33 cellular contexts compared by ENCODE assay signal in genomic region chr14:57976701-57977100, GRCh38.
"Had no signal": no experiment of that assay in that cellular context is flagged by ENCODE, and none has a peak within 500 bp of the region (broad histone marks: within the 10 kb centered on the region; RNA-seq: fewer than 3 reads in every experiment).

No MANE protein-coding gene starts in this region.

- DNase-seq: Karpas-422, Kasumi-1, MG63, MM.1S, MV-4-11, NCI-H1048, NCI-H1092, NCI-H1092 treated with DMSO at 0.1 percent for 48 hours, NCI-H1105, NCI-H1105 treated with DMSO at 0.1 percent for 48 hours, NCI-H1417, NCI-H1417 treated with DMSO at 0.1 percent for 48 hours, NCI-H1436, NCI-H1436 treated with DMSO at 0.1 percent for 48 hours, NCI-H146, NCI-H1694, NCI-H1694 treated with DMSO at 0.1 percent for 48 hours, NCI-H187, NCI-H187 treated with DMSO at 0.1 percent for 48 hours, NCI-H1930, NCI-H2029, NCI-H2029 treated with DMSO at 0.1 percent for 48 hours, NCI-H2081, NCI-H2081 treated with DMSO at 0.1 percent for 48 hours, NCI-H2107, NCI-H2171, NCI-H2171 treated with DMSO at 0.1 percent for 48 hours, NCI-H2227 treated with DMSO at 0.1 percent for 48 hours, NCI-H226, NCI-H345, NCI-H446, NCI-H446 treated with DMSO at 0.1 percent for 48 hours, NCI-H510A had no signal
